17 cellular contexts compared by ENCODE assay signal in genomic region chr5:75010838-75011237, GRCh38. TPM values are rescaled to one million over a fixed set of nuclear protein-coding genes. Genes with fewer than 3 reads are reported as not detected.
DNase-seq lines count a peak whose midpoint lies in the region; ATAC-seq, FAIRE-seq and TF ChIP-seq lines count a peak whose summit lies in the region.
"Had no signal": no experiment of that assay in that cellular context is flagged by ENCODE, and none has a peak within 500 bp of the region (broad histone marks: within the 10 kb centered on the region; RNA-seq: fewer than 3 reads in every experiment).

No MANE protein-coding gene starts in this region.

- no peaks in the 10 kb centered on the region for H3K36me3 ChIP-seq in HepG2 (replicated peaks in 1 of 2; ENCODE audit: control insufficient read depth in 1 of 2, insufficient read depth in 2 of 2, low read length in 2 of 2)
- H3K36me3 ChIP-seq: BLaER1 had no signal

- TF ChIP-seq RAD21 in HepG2 (CRISPR knock-in tag; IDR thresholded peaks at IDR 0.05), result no peak

- no peaks in the 10 kb centered on the region for H4K20me1 ChIP-seq in HepG2 (ENCODE audit: insufficient read depth, low read length)
- H4K20me1 ChIP-seq: BLaER1 had no signal

- TF ChIP-seq EP300 in HepG2 (IDR thresholded peaks at IDR 0.05; ENCODE audit: low read depth in 2 of 2, low read length in 2 of 2) (peak in 1 of 2 experiments; percentile 56; a peak in 2 of 4 replicates), HepG2 (CRISPR knock-in tag; IDR thresholded peaks at IDR 0.05; ENCODE audit: borderline replicate concordance) (no peak)

- peak overlapping the region; percentile 26 for H3K4me2 ChIP-seq in HepG2 (ENCODE audit: low read depth, low read length)
- H3K4me2 ChIP-seq: BLaER1 had no signal

- intact Hi-C loops in HepG2 (cut with micrococcal nuclease; ENCODE audit: unreplicated experiment), result loop anchor here (1.0 kb wide), 1 partner anchor 39 kb away; no protein-coding TSS in a partner anchor

- H3K4me1 ChIP-seq in HepG2 (ENCODE audit: insufficient read depth, low read length), result peaks cover 23% of the 10 kb centered on the region

- H3K36me3 Mint-ChIP-seq in type B pancreatic cell, result no peaks in the 10 kb centered on the region
- peaks cover 3% of the 10 kb centered on the region for H3K36me3 Mint-ChIP-seq in T-helper 17 cell (ENCODE audit: low read depth)
- H3K36me3 Mint-ChIP-seq: CD14-positive monocyte had no signal

- H3K27ac ChIP-seq in HepG2 (ENCODE audit: extremely low read length, insufficient read depth, low read length), result no peak overlapping the region
- H3K27ac ChIP-seq: BLaER1 had no signal

- no TSS peak for BruUV-seq in HepG2 (replicated peaks; lab: Mats Ljungman, UMichigan)

- H3K79me2 ChIP-seq in HepG2 (ENCODE audit: insufficient read depth, low read length), result no peaks in the 10 kb centered on the region

- H3K4me3 ChIP-seq in HepG2 (replicated peaks in 1 of 3; ENCODE audit: insufficient read depth in 1 of 3, low read depth in 2 of 3, low read length in 3 of 3), result no peak overlapping the region
- H3K4me3 ChIP-seq: BLaER1 had no signal

- ATAC-seq in HepG2 (peak; percentile 74), HG02852 (IDR thresholded peaks at IDR 0.05; ENCODE audit: unreplicated experiment) (no peak), T-helper 17 cell (no peak)
- ATAC-seq: HCT116 had no signal

- H3K27ac Mint-ChIP-seq in type B pancreatic cell (peak overlapping the region; percentile 42), T-helper 17 cell (no peak overlapping the region)
- H3K27ac Mint-ChIP-seq: CD4-positive, alpha-beta memory T cell had no signal

- H2AFZ ChIP-seq in HepG2 (ENCODE audit: low read length), result no peak overlapping the region

- no peaks in the 10 kb centered on the region for H3K27me3 ChIP-seq in HepG2 (ENCODE audit: control insufficient read depth in 1 of 2, insufficient read depth in 2 of 2, low read length in 2 of 2)
- H3K27me3 ChIP-seq: BLaER1 had no signal

- H3K9ac ChIP-seq in HepG2 (ENCODE audit: insufficient read depth, low read depth, low read length), result no peak overlapping the region
- H3K9ac ChIP-seq: BLaER1 had no signal

- peak; percentile 38 for DNase-seq in DMS53 treated with DMSO at 0.1 percent for 48 hours (lab: John Stamatoyannopoulos, UW; ENCODE audit: unreplicated experiment)
- DNase-seq in NCI-H774 (lab: John Stamatoyannopoulos, UW), result peak; percentile 66
- DNase-seq in HepG2 (ENCODE audit: low spot score), result peak; percentile 63
- no peak for DNase-seq in type B pancreatic cell (ENCODE audit: extremely low spot score, unreplicated experiment)
- DNase-seq in T-helper 17 cell, result no peak
- DNase-seq in NCI-H1930 (lab: John Stamatoyannopoulos, UW), result no peak
- DNase-seq: 8988T; Calu3; CD4-positive, alpha-beta memory T cell; GOT3; H7 had no signal

- H3K27me3 Mint-ChIP-seq in type B pancreatic cell, result no peaks in the 10 kb centered on the region
- H3K27me3 Mint-ChIP-seq in T-helper 17 cell, result no peaks in the 10 kb centered on the region
- H3K27me3 Mint-ChIP-seq: CD4-positive, alpha-beta memory T cell had no signal

- H3K4me3 Mint-ChIP-seq in type B pancreatic cell, result no peak overlapping the region
- H3K4me3 Mint-ChIP-seq in T-helper 17 cell, result no peak overlapping the region
- H3K4me3 Mint-ChIP-seq: CD14-positive monocyte; CD4-positive, alpha-beta memory T cell had no signal

- in situ Hi-C loops in HepG2 (cut with HindIII; ENCODE audit: extremely low pct_ligation_motif_present, low pct_unique_long_range_greater_than_20kb), result no loop called here

- peaks cover 4% of the 10 kb centered on the region for H3K9me3 Mint-ChIP-seq in type B pancreatic cell

- CTCF ChIA-PET in HepG2 (lab: Yijun Ruan, JAX; ENCODE audit: low intra/inter-chr PET ratio, low total read pairs), result no interaction called here

- POLR2A ChIA-PET in HepG2 (lab: Yijun Ruan, JAX), result no interaction called here

- no peak for TF ChIP-seq POLR2A in HepG2 (IDR thresholded peaks at IDR 0.05; ENCODE audit: insufficient read depth in 1 of 2, low read depth in 2 of 2, low read length in 2 of 2)

- H3K4me1 Mint-ChIP-seq in type B pancreatic cell (ENCODE audit: unreplicated experiment) (no peaks in the 10 kb centered on the region), T-helper 17 cell (no peaks in the 10 kb centered on the region)
- H3K4me1 Mint-ChIP-seq: CD14-positive monocyte; CD4-positive, alpha-beta memory T cell had no signal

- peaks cover 4% of the 10 kb centered on the region for H3K9me3 ChIP-seq in HepG2 (ENCODE audit: low read length)
- H3K9me3 ChIP-seq in T-helper 17 cell (ENCODE audit: control insufficient read depth, low read length, poor library complexity, severe bottlenecking), result no peaks in the 10 kb centered on the region

- FAIRE-seq in HepG2 (lab: Jason Lieb, UNC), result no peak
- FAIRE-seq: GM12891, GM18507 had no signal

- TF ChIP-seq CTCF in HepG2 (CRISPR knock-in tag; IDR thresholded peaks at IDR 0.05) (no peak), type B pancreatic cell (conservative IDR thresholded peaks at IDR 0.05) (no peak)

TF ChIP-seq in HepG2, 621 proteins besides CTCF, POLR2A, EP300 and RAD21 (continues in another document):
- TF ChIP-seq FOXP1 (IDR thresholded peaks at IDR 0.05) (peak; percentile 49; the same call in 1 of the 2 replicates), FOXP1 (CRISPR knock-in tag; IDR thresholded peaks at IDR 0.05) (peak; percentile 86), ZNF660 (CRISPR knock-in tag; IDR thresholded peaks at IDR 0.05; ENCODE audit: borderline replicate concordance, low read depth) (no peak), ZNF24 (IDR thresholded peaks at IDR 0.05) (peak; percentile 91)

RNA-seq across cellular contexts. Expression of gene GCNT4, which starts 41.5 kb away (rescaled TPM):
- total RNA-seq in HepG2 (2016; rRNA removed; fragmentation: Illumina TruSeq; extraction: Trizol), result 0.22 and 0.27 TPM in 2 replicates
- total RNA-seq in HepG2 (2016; cell fraction: cytosol; rRNA removed; fragmentation: Illumina TruSeq; extraction: Trizol; ENCODE audit: low read depth), result 0.10 TPM in 1 of 2 replicates, not detected in the other
- total RNA-seq in HepG2 (2016; cell fraction: insoluble cytoplasmic fraction; rRNA removed; fragmentation: Illumina TruSeq; extraction: Trizol), result 0.18 and 0.26 TPM in 2 replicates
- total RNA-seq in HepG2 (2016; cell fraction: membrane; rRNA removed; fragmentation: Illumina TruSeq; extraction: Trizol), result 0.17 and 0.25 TPM in 2 replicates
- 0.19 and 0.50 TPM in 2 replicates for total RNA-seq in HepG2 (2016; cell fraction: nucleus; rRNA removed; fragmentation: Illumina TruSeq; extraction: Trizol)
- polyA plus RNA-seq in HepG2 (2011; rRNA removed), result 0.26 and 0.38 TPM in 2 replicates
- 0.11 and 0.26 TPM in 2 replicates for polyA plus RNA-seq in HepG2 (2011; cell fraction: cytosol; rRNA removed)
- polyA plus RNA-seq in HepG2 (2011; cell fraction: nucleus; rRNA removed), result 0.16 and 0.28 TPM in 2 replicates
- polyA plus RNA-seq in HepG2 (2012), result 0.17 and 0.43 TPM in 2 replicates
- polyA plus RNA-seq in HepG2 (2016; cell fraction: cytosol; fragmentation: Illumina TruSeq; extraction: Trizol; ENCODE audit: low read depth), result 0.01 and 0.02 TPM in 2 replicates
- polyA plus RNA-seq in HepG2 (2016; cell fraction: insoluble cytoplasmic fraction; fragmentation: Illumina TruSeq; extraction: Trizol; ENCODE audit: low read depth), result 0.12 and 0.17 TPM in 2 replicates
- polyA plus RNA-seq in HepG2 (2016; cell fraction: membrane; fragmentation: Illumina TruSeq; extraction: Trizol; ENCODE audit: low read depth), result 0.05 and 0.13 TPM in 2 replicates
- 0.21 and 0.28 TPM in 2 replicates for polyA plus RNA-seq in HepG2 (2016; cell fraction: nucleus; fragmentation: Illumina TruSeq; extraction: Trizol; ENCODE audit: insufficient read depth, low read depth)
- polyA minus RNA-seq in HepG2 (2011; rRNA and poly(A)+ RNA removed; ENCODE audit: low replicate concordance), result 0.02 and 0.26 TPM in 2 replicates
- 0.59 and 0.62 TPM in 2 replicates for polyA minus RNA-seq in HepG2 (2011; cell fraction: cytosol; rRNA and poly(A)+ RNA removed)
- 0.90 and 0.99 TPM in 2 replicates for polyA minus RNA-seq in HepG2 (2011; cell fraction: nucleus; rRNA and poly(A)+ RNA removed)
- 7.1 and 8.3 TPM in 2 replicates for total RNA-seq in type B pancreatic cell (ENCODE audit: low replicate concordance)
- 1 to 10 TPM; 4.9 to 5.3 TPM for total RNA-seq in T-helper 17 cell
- polyA plus RNA-seq: CD14-positive monocyte had no signal

Comparison
In these comparisons a context has a peak if more than half of its experiments do, and no peak if none do; other contexts are left out.
1. DNase-seq: peak in DMS53 treated with DMSO at 0.1 percent for 48 hours (single experiment), NCI-H774 (single experiment) and HepG2 (single experiment); none in type B pancreatic cell (single experiment), T-helper 17 cell (0 of 3) and NCI-H1930 (0 of 2).